In genomic region chr4:138347561-138347960, GRCh38 we compare ENCODE assay signal across 19 cellular contexts.
"Had no signal": no experiment of that assay in that cellular context is flagged by ENCODE, and none has a peak within 500 bp of the region (broad histone marks: within the 10 kb centered on the region; RNA-seq: fewer than 3 reads in every experiment).

No MANE protein-coding gene starts in this region.

- H3K4me3 ChIP-seq: gastrocnemius medialis, heart right ventricle, transverse colon had no signal

- H3K27ac Mint-ChIP-seq: activated CD8-positive, alpha-beta T cell treated with anti-CD3 and anti-CD28 coated beads, Interleukin-2, amount 10 ng/mL, durations not matched to agents 7 days and 5 days; activated naive CD4-positive, alpha-beta T cell treated with anti-CD3 and anti-CD28 coated beads, Interleukin-2, amount 50 U/mL, for 72 hours; activated T-cell treated with anti-CD3 and anti-CD28 coated beads, Interleukin-2, amount 50 U/mL, for 72 hours; naive thymus-derived CD8-positive, alpha-beta T cell; T-helper 1 cell treated with Interleukin-12 subunit alpha and Interleukin-12 subunit beta and Interleukin-4 antibody, amounts not matched to agents 30 μg/mL and 1 μg/mL, for 36 hours had no signal

- ATAC-seq: activated CD8-positive, alpha-beta T cell treated with anti-CD3 and anti-CD28 coated beads, Interleukin-2, amount 10 ng/mL, durations not matched to agents 7 days and 5 days; activated T-cell treated with anti-CD3 and anti-CD28 coated beads, Interleukin-2, amount 50 U/mL, for 72 hours; gastrocnemius medialis; heart right ventricle had no signal

- DNase-seq: activated CD4-positive, alpha-beta T cell treated with anti-CD3 and anti-CD28 coated beads for 48 hours; activated CD8-positive, alpha-beta memory T cell treated with anti-CD3 and anti-CD28 coated beads, Interleukin-2, amount 50 U/mL, for 4 hours; activated CD8-positive, alpha-beta T cell treated with anti-CD3 and anti-CD28 coated beads, Interleukin-2, amount 10 ng/mL, durations not matched to agents 7 days and 5 days; activated gamma-delta T cell; activated T-cell treated with anti-CD3 and anti-CD28 coated beads, Interleukin-2, amount 50 U/mL, for 72 hours; amniotic stem cell; effector CD8-positive, alpha-beta T cell; gastrocnemius medialis; heart right ventricle; retina; stimulated activated CD4-positive, alpha-beta T cell treated with anti-CD3 and anti-CD28 coated beads, Interleukin-15, amount 100 ng/mL, for 24 hours; stimulated activated CD4-positive, alpha-beta T cell treated with anti-CD3 and anti-CD28 coated beads, Interleukin-4, amount 100 ng/mL, for 4 hours; stimulated activated CD8-positive, alpha-beta memory T cell treated with anti-CD3 and anti-CD28 coated beads, Interleukin-4, amount 100 ng/mL, for 48 hours; stimulated activated naive CD4-positive, alpha-beta T cell treated with Interleukin-2 at 50 U/mL for 16 hours; transverse colon had no signal

- H3K27me3 ChIP-seq: gastrocnemius medialis, heart right ventricle, neutrophil, transverse colon had no signal

- H3K36me3 Mint-ChIP-seq: activated naive CD4-positive, alpha-beta T cell treated with anti-CD3 and anti-CD28 coated beads, Interleukin-2, amount 50 U/mL, for 72 hours; naive thymus-derived CD8-positive, alpha-beta T cell had no signal

- H3K9me3 ChIP-seq: gastrocnemius medialis, neutrophil, transverse colon had no signal

- H3K36me3 ChIP-seq: gastrocnemius medialis, heart right ventricle, neutrophil, transverse colon had no signal

- H3K9me3 Mint-ChIP-seq: activated naive CD4-positive, alpha-beta T cell treated with anti-CD3 and anti-CD28 coated beads, Interleukin-2, amount 50 U/mL, for 72 hours; T-helper 1 cell treated with Interleukin-12 subunit alpha and Interleukin-12 subunit beta and Interleukin-4 antibody, amounts not matched to agents 30 μg/mL and 1 μg/mL, for 36 hours had no signal

- H3K27me3 Mint-ChIP-seq: naive thymus-derived CD8-positive, alpha-beta T cell had no signal

- H3K27ac ChIP-seq: gastrocnemius medialis, heart right ventricle, neutrophil had no signal

- H3K4me1 ChIP-seq: gastrocnemius medialis, heart right ventricle, transverse colon had no signal

- H3K4me3 Mint-ChIP-seq: activated CD8-positive, alpha-beta T cell treated with anti-CD3 and anti-CD28 coated beads, Interleukin-2, amount 10 ng/mL, durations not matched to agents 7 days and 5 days; activated T-cell treated with anti-CD3 and anti-CD28 coated beads, Interleukin-2, amount 50 U/mL, for 72 hours; naive thymus-derived CD8-positive, alpha-beta T cell; T-helper 1 cell treated with Interleukin-12 subunit alpha and Interleukin-12 subunit beta and Interleukin-4 antibody, amounts not matched to agents 30 μg/mL and 1 μg/mL, for 36 hours had no signal
